8 cellular contexts compared by ENCODE assay signal in the genomic region with DNA sequence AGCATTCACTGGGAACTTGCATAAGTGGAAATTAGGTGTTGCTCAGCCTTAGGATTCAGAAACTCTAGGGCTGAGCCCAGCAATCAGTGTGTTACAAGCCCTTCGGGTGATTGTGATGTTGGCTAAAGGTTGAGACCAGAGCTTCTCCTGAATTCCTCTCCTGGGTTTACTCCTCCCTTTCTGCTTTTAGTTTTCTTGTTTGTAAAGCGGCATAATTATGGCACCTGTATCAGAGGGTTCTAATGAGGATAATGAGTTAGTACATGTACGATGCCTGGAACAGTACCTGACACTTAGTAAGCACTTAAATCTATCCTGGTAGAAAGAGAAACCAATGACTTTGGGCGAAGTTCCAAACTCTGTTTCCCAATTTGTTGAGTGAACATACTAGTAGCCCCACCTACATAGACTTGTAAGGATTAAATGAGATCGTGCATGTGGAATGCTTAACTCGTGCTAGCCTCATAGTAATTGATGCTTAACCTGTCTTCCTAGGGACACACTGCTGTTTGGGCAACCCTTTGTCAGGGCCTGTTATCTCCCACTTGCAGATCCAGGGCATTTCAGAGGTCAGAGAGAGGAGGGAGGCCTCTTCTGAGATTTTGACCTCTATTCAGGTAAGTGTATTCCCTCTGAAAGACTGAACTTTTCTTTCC. TPM values are rescaled to one million over a fixed set of nuclear protein-coding genes. Genes with fewer than 3 reads are reported as not detected.
DNase-seq lines count a peak whose midpoint lies in the region; ATAC-seq, FAIRE-seq and TF ChIP-seq lines count a peak whose summit lies in the region.

No MANE protein-coding gene starts in this region.

- H3K4me1 ChIP-seq in A549, result peaks cover 10% of the 10 kb centered on the region; the same call in 2 of the 3 replicates
- H3K4me1 ChIP-seq in H9 (ENCODE audit: insufficient read depth, low read length), result peaks cover under 1% of the 10 kb centered on the region; the same call in 1 of the 2 replicates
- peaks cover 0 to 19% of the 10 kb centered on the region in 2 donors for H3K4me1 ChIP-seq in ascending aorta
- peaks cover 0 to 5% of the 10 kb centered on the region in 2 donors for H3K4me1 ChIP-seq in lung (ENCODE audit: control insufficient read depth in 2 of 2, insufficient read depth in 2 of 2, low read length in 2 of 2)

- peak overlapping the region; percentile 76 to 99 for H3K4me3 Mint-ChIP-seq in H9

- CTCF ChIA-PET in A549 (lab: Yijun Ruan, JAX), result interaction anchor here (0.9 kb wide), 1 partner anchor 9 kb away, joined by 3 read pairs; no protein-coding TSS in a partner anchor

- POLR2A ChIA-PET in A549 (lab: Yijun Ruan, JAX), result interaction anchor here (1.2 to 2.0 kb wide), 2 partner anchors 18 to 50 kb away, joined by 5 to 36 read pairs; no protein-coding TSS in a partner anchor

- H3K9ac ChIP-seq in H9 (ENCODE audit: extremely low read depth, insufficient read length, low read length), result no peak overlapping the region

- H2AFZ ChIP-seq in H9 (ENCODE audit: low read length), result no peak overlapping the region

- H3K79me1 ChIP-seq in H9 (ENCODE audit: insufficient read depth, low read depth, low read length, poor library complexity, severe bottlenecking), result peaks cover 4% of the 10 kb centered on the region

- H3K23ac ChIP-seq in H9 (ENCODE audit: insufficient read length, low read depth, low read length), result no peak overlapping the region

- WGBS in A549 (ENCODE audit: missing lambda C conversion rate), result 92% methylated on average over 6 of the region's 6 CpGs
- WGBS in H9 (ENCODE audit: extremely low coverage, insufficient read length, low lambda C conversion rate), result no CpG with 5 or more reads among the region's 6 CpGs
- 84 to 86% methylated on average over 6 of the region's 6 CpGs for WGBS in lung, 2 donors

- H3T11ph ChIP-seq in H9 (ENCODE audit: low read length), result no peak overlapping the region

- DNase-seq in A549 (ENCODE audit: low read depth in 1 of 2, low spot score in 1 of 2) (no peak), H9 (no peak), ascending aorta (ENCODE audit: low spot score in 2 of 2) (no peak), lung (ENCODE audit: low spot score) (no peak), DMS153 treated with DMSO at 0.1 percent for 48 hours (lab: John Stamatoyannopoulos, UW; ENCODE audit: unreplicated experiment) (no peak), GM20000 (ENCODE audit: low spot score) (no peak)

- H4K91ac ChIP-seq in H9 (ENCODE audit: insufficient read length, low read depth, low read length), result no peak overlapping the region

- no peak overlapping the region for H2BK5ac ChIP-seq in H9 (ENCODE audit: insufficient read length, low read length)

- FAIRE-seq in A549 (lab: Jason Lieb, UNC), result no peak

- H3K18ac ChIP-seq in H9 (ENCODE audit: insufficient read length, low read depth, low read length), result peak overlapping the region; percentile 97

- H3K4me2 ChIP-seq in A549, result peak overlapping the region; percentile 92
- no peak overlapping the region for H3K4me2 ChIP-seq in H9 (ENCODE audit: insufficient read depth, insufficient read length, low read length)

- no peak overlapping the region for H4K5ac ChIP-seq in H9 (ENCODE audit: insufficient read length, low read depth, low read length)

- H3K23me2 ChIP-seq in H9 (ENCODE audit: insufficient read length, low read depth, low read length, poor library complexity, severe bottlenecking), result peaks cover 7% of the 10 kb centered on the region

- H3K4me3 ChIP-seq in A549, result no peak overlapping the region; the same call in 2 of the 3 replicates
- peak overlapping the region; percentile 81 to 96 for H3K4me3 ChIP-seq in ascending aorta
- no peak overlapping the region for H3K4me3 ChIP-seq in lung

- H2BK120ac ChIP-seq in H9 (ENCODE audit: low read depth, low read length, poor library complexity, severe bottlenecking), result no peak overlapping the region

- H3K36me3 Mint-ChIP-seq in H9 (ENCODE audit: insufficient read depth in 1 of 3, low read depth in 3 of 3), result peaks cover 28 to 39% (median 29%) of the 10 kb centered on the region in 3 experiments

- H3K27ac Mint-ChIP-seq in H9, result 0 out of 7 replicates have a peak overlapping the region, but pooled peaks of 1 of the 3 experiments have one; percentile 15

- H3K36me3 ChIP-seq in ascending aorta, result no peaks in the 10 kb centered on the region
- H3K36me3 ChIP-seq in lung (ENCODE audit: control insufficient read depth in 2 of 2, insufficient read depth in 2 of 2, low read length in 2 of 2), result peaks cover 0 to 2% of the 10 kb centered on the region in 2 donors

- H3K9me3 Mint-ChIP-seq in H9, result peaks cover 9 to 14% of the 10 kb centered on the region in 2 experiments

- H4K8ac ChIP-seq in H9 (replicated peaks; ENCODE audit: insufficient read length, low read depth, low read length), result no peak overlapping the region

- H3K14ac ChIP-seq in H9 (ENCODE audit: insufficient read depth, low read length), result no peak overlapping the region

- no peaks in the 10 kb centered on the region; the same call in 1 of the 2 replicates for H3K27me3 ChIP-seq in H9 (ENCODE audit: insufficient read depth, low read length)
- H3K27me3 ChIP-seq in ascending aorta, result no peaks in the 10 kb centered on the region
- no peaks in the 10 kb centered on the region for H3K27me3 ChIP-seq in lung (ENCODE audit: control insufficient read depth, insufficient read depth)

- no peak overlapping the region for H2AK5ac ChIP-seq in H9 (ENCODE audit: insufficient read length, low read length)

- TF ChIP-seq CTCF in A549 (IDR thresholded peaks at IDR 0.05) (no peak), H9 (conservative IDR thresholded peaks at IDR 0.05) (no peak), ascending aorta (IDR thresholded peaks at IDR 0.05) (no peak), lung (IDR thresholded peaks at IDR 0.05; ENCODE audit: control extremely low read depth, extremely low read depth) (no peak), GM20000 (IDR thresholded peaks at IDR 0.05; ENCODE audit: extremely low read depth, missing control alignments) (no peak)

- ATAC-seq in A549 (no peak), lung (ENCODE audit: insufficient read depth, low FRiP score) (no peak), GM18519 (IDR thresholded peaks at IDR 0.05; ENCODE audit: low FRiP score, unreplicated experiment) (no peak), GM21737 (IDR thresholded peaks at IDR 0.05; ENCODE audit: unreplicated experiment) (no peak)

- no peak overlapping the region for H3K4ac ChIP-seq in H9 (ENCODE audit: low read depth, low read length)

- no peak for TF ChIP-seq POLR2A in A549 (IDR thresholded peaks at IDR 0.05; ENCODE audit: low read length)

- intact Hi-C loops in ascending aorta (cut with DNase I), result loop anchor here (1.0 to 10.0 kb wide), 5 partner anchors 21 to 255 kb away; partner anchors contain the start of genes RSPH3 and TMEM181

- H2BK20ac ChIP-seq in H9 (ENCODE audit: low read depth, low read length, poor library complexity, severe bottlenecking), result no peak overlapping the region

- no peak overlapping the region for H3K56ac ChIP-seq in H9 (ENCODE audit: insufficient read length, low read depth, low read length)

- H3K79me2 ChIP-seq in H9 (ENCODE audit: insufficient read depth, low read length), result peaks cover 27% of the 10 kb centered on the region; the same call in 1 of the 2 replicates

- peaks cover 9% of the 10 kb centered on the region for H3K27me3 Mint-ChIP-seq in H9 (ENCODE audit: low read depth)

- no peak for TF ChIP-seq EP300 in A549 (IDR thresholded peaks at IDR 0.05)

- H3K4me1 Mint-ChIP-seq in H9, result peaks cover 29 to 30% of the 10 kb centered on the region in 2 experiments

- no peaks in the 10 kb centered on the region for H4K20me1 ChIP-seq in H9 (ENCODE audit: control insufficient read depth, insufficient read depth, insufficient read length)

- H2BK12ac ChIP-seq in H9 (ENCODE audit: insufficient read length, low read depth, low read length), result no peak overlapping the region

- TF ChIP-seq RAD21 in A549 (conservative IDR thresholded peaks at IDR 0.05 in 1 of 2, IDR thresholded peaks at IDR 0.05 in 1 of 2), result no peak

- H3K9me3 ChIP-seq in A549 (no peaks in the 10 kb centered on the region), H9 (ENCODE audit: control insufficient read depth, low read depth, low read length) (no peaks in the 10 kb centered on the region), ascending aorta (no peaks in the 10 kb centered on the region), lung (ENCODE audit: control insufficient read depth in 2 of 2, insufficient read depth in 1 of 2, low read length in 1 of 2) (no peaks in the 10 kb centered on the region)

- peak overlapping the region; percentile 98 to 99 for H3K27ac ChIP-seq in A549
- H3K27ac ChIP-seq in H9 (ENCODE audit: insufficient read length, low read depth, low read length), result no peak overlapping the region
- H3K27ac ChIP-seq in ascending aorta, result peak overlapping the region; percentile 93 to 99
- peak overlapping the region; percentile 26 to 70 for H3K27ac ChIP-seq in lung (ENCODE audit: low read depth in 1 of 2, low read length in 1 of 2)

- no peak overlapping the region for H2BK15ac ChIP-seq in H9 (ENCODE audit: low read depth, low read length)

RNA-seq across cellular contexts. Expression of gene EZR, which starts 0.9 kb away (rescaled TPM):
- polyA plus RNA-seq in A549 (2011; rRNA removed) (207 and 254 TPM in 2 replicates), A549 (2017; fragmentation: RNase III; extraction: RNeasy Plus Mini Kit Qiagen cat#74134 plus additional on column Dnase treatment) (219 to 259 TPM (median 219 TPM) in 3 replicates), lung (100 to 1,000 TPM; 173 to 222 TPM)
- polyA plus RNA-seq in A549 (2012; cell fraction: cytosol; rRNA removed), result 181 and 208 TPM in 2 replicates
- polyA plus RNA-seq in A549 (2012; cell fraction: nucleus; rRNA removed), result 283 and 311 TPM in 2 replicates
- polyA minus RNA-seq in A549 (2011; rRNA and poly(A)+ RNA removed), result 183 and 197 TPM in 2 replicates
- total RNA-seq in H9 (2021) (375 and 393 TPM in 2 replicates), ascending aorta (49.7 TPM), lung (100 to 1,000 TPM; 168 to 452 TPM)

Comparison
In these comparisons a context has a peak if more than half of its experiments do, and no peak if none do; other contexts are left out.
1. H3K4me3 ChIP-seq: peak in ascending aorta (2 of 2); none in A549 (single experiment) and lung (single experiment).